26 cellular contexts compared by ENCODE assay signal in the genomic region with DNA sequence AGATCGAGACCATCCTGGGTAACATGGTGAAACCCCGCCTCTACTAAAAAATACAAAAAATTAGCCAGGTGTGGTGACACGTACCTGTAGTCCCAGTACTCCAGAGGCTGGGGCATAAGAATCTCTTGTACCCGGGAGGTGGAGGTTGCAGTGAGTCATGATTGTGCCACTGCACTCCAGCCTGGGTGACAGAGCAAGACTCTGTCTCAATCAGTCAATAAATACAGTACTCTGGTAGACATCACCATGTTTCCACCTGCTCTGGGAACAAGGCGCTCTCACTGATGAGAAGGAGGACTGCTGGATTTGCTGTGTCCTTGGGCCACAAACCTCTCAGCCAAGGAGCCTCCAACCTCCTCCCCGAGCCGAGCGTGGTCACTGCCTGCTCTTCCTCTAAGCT.
"Had no signal": no experiment of that assay in that cellular context is flagged by ENCODE, and none has a peak within 500 bp of the region (broad histone marks: within the 10 kb centered on the region; RNA-seq: fewer than 3 reads in every experiment).

No MANE protein-coding gene starts in this region.

- H3K4me3 Mint-ChIP-seq: activated CD4-positive, alpha-beta memory T cell treated with anti-CD3 and anti-CD28 coated beads for 36 hours; activated CD4-positive, alpha-beta T cell treated with anti-CD3 and anti-CD28 coated beads for 36 hours; activated CD4-positive, alpha-beta T cell treated with anti-CD3 and anti-CD28 coated beads, Interleukin-2, amount 10 ng/mL, durations not matched to agents 24 days and 14 days; activated CD8-positive, alpha-beta memory T cell treated with anti-CD3 and anti-CD28 coated beads, Interleukin-2, amount 10 ng/mL, durations not matched to agents 7 days and 5 days; activated CD8-positive, alpha-beta T cell treated with anti-CD3 and anti-CD28 coated beads, Interleukin-2, amount 10 ng/mL, durations not matched to agents 7 days and 5 days; activated naive CD4-positive, alpha-beta T cell treated with anti-CD3 and anti-CD28 coated beads, Interleukin-2, amount 10 ng/mL, durations not matched to agents 7 days and 5 days; activated naive CD8-positive, alpha-beta T cell treated with anti-CD3 and anti-CD28 coated beads, Interleukin-2, amount 10 ng/mL, durations not matched to agents 7 days and 5 days; activated T-cell treated with anti-CD3 and anti-CD28 coated beads, Interleukin-2, amount 50 U/mL, for 72 hours; brain had no signal

- DNase-seq: activated CD4-positive, alpha-beta memory T cell treated with anti-CD3 and anti-CD28 coated beads for 36 hours; activated CD4-positive, alpha-beta T cell treated with anti-CD3 and anti-CD28 coated beads for 36 hours; activated CD4-positive, alpha-beta T cell treated with anti-CD3 and anti-CD28 coated beads, Interleukin-2, amount 10 ng/mL, durations not matched to agents 24 days and 14 days; activated CD4-positive, CD25-positive, alpha-beta regulatory T cell; activated CD4-positive, CD25-positive, alpha-beta regulatory T cell treated with anti-CD3 and anti-CD28 coated beads, Interleukin-2, amount 50 U/mL, for 72 hours; activated CD8-positive, alpha-beta memory T cell treated with anti-CD3 and anti-CD28 coated beads, Interleukin-2, amount 10 ng/mL, durations not matched to agents 7 days and 5 days; activated CD8-positive, alpha-beta memory T cell treated with anti-CD3 and anti-CD28 coated beads, Interleukin-2, amount 50 U/mL, for 4 hours; activated CD8-positive, alpha-beta T cell treated with anti-CD3 and anti-CD28 coated beads, Interleukin-2, amount 10 ng/mL, durations not matched to agents 7 days and 5 days; activated gamma-delta T cell; activated naive CD4-positive, alpha-beta T cell; activated naive CD4-positive, alpha-beta T cell treated with anti-CD3 and anti-CD28 coated beads, Interleukin-2, amount 10 ng/mL, durations not matched to agents 7 days and 5 days; activated naive CD8-positive, alpha-beta T cell treated with anti-CD3 and anti-CD28 coated beads, Interleukin-2, amount 10 ng/mL, durations not matched to agents 7 days and 5 days; activated T-cell treated with anti-CD3 and anti-CD28 coated beads, Interleukin-2, amount 50 U/mL, for 1 hour; activated T-cell treated with anti-CD3 and anti-CD28 coated beads, Interleukin-2, amount 50 U/mL, for 72 hours; central memory CD4-positive, alpha-beta T cell; cerebellar nuclear complex; colonic mucosa; effector CD8-positive, alpha-beta T cell; foreskin fibroblast; T-helper 2 cell had no signal

- H3K27ac Mint-ChIP-seq: activated CD4-positive, alpha-beta memory T cell treated with anti-CD3 and anti-CD28 coated beads for 36 hours; activated CD4-positive, alpha-beta T cell treated with anti-CD3 and anti-CD28 coated beads for 36 hours; activated CD4-positive, alpha-beta T cell treated with anti-CD3 and anti-CD28 coated beads, Interleukin-2, amount 10 ng/mL, durations not matched to agents 24 days and 14 days; activated CD8-positive, alpha-beta memory T cell treated with anti-CD3 and anti-CD28 coated beads, Interleukin-2, amount 10 ng/mL, durations not matched to agents 7 days and 5 days; activated CD8-positive, alpha-beta T cell treated with anti-CD3 and anti-CD28 coated beads, Interleukin-2, amount 10 ng/mL, durations not matched to agents 7 days and 5 days; activated naive CD4-positive, alpha-beta T cell treated with anti-CD3 and anti-CD28 coated beads, Interleukin-2, amount 10 ng/mL, durations not matched to agents 7 days and 5 days; activated naive CD4-positive, alpha-beta T cell treated with anti-CD3 and anti-CD28 coated beads, Interleukin-2, amount 50 U/mL, for 72 hours; activated naive CD8-positive, alpha-beta T cell treated with anti-CD3 and anti-CD28 coated beads, Interleukin-2, amount 10 ng/mL, durations not matched to agents 7 days and 5 days; activated T-cell treated with anti-CD3 and anti-CD28 coated beads, Interleukin-2, amount 50 U/mL, for 72 hours; brain had no signal

- H3K36me3 Mint-ChIP-seq: activated CD4-positive, alpha-beta memory T cell treated with anti-CD3 and anti-CD28 coated beads for 36 hours; activated CD8-positive, alpha-beta memory T cell treated with anti-CD3 and anti-CD28 coated beads, Interleukin-2, amount 10 ng/mL, durations not matched to agents 7 days and 5 days; activated naive CD4-positive, alpha-beta T cell treated with anti-CD3 and anti-CD28 coated beads, Interleukin-2, amount 10 ng/mL, durations not matched to agents 7 days and 5 days; activated naive CD4-positive, alpha-beta T cell treated with anti-CD3 and anti-CD28 coated beads, Interleukin-2, amount 50 U/mL, for 72 hours; activated naive CD8-positive, alpha-beta T cell treated with anti-CD3 and anti-CD28 coated beads, Interleukin-2, amount 10 ng/mL, durations not matched to agents 7 days and 5 days; brain had no signal

- H3K27me3 ChIP-seq: ascending aorta, breast epithelium, colonic mucosa had no signal

- H3K4me1 ChIP-seq: breast epithelium, colonic mucosa had no signal

- H3K27ac ChIP-seq: ascending aorta, breast epithelium, cardiac muscle cell, colonic mucosa, epithelial cell of prostate had no signal

- H3K9me3 Mint-ChIP-seq: activated CD4-positive, alpha-beta memory T cell treated with anti-CD3 and anti-CD28 coated beads for 36 hours; activated CD4-positive, alpha-beta T cell treated with anti-CD3 and anti-CD28 coated beads, Interleukin-2, amount 10 ng/mL, durations not matched to agents 24 days and 14 days; activated naive CD4-positive, alpha-beta T cell treated with anti-CD3 and anti-CD28 coated beads, Interleukin-2, amount 10 ng/mL, durations not matched to agents 7 days and 5 days; activated naive CD4-positive, alpha-beta T cell treated with anti-CD3 and anti-CD28 coated beads, Interleukin-2, amount 50 U/mL, for 72 hours; activated naive CD8-positive, alpha-beta T cell treated with anti-CD3 and anti-CD28 coated beads, Interleukin-2, amount 10 ng/mL, durations not matched to agents 7 days and 5 days; activated T-cell treated with anti-CD3 and anti-CD28 coated beads, Interleukin-2, amount 50 U/mL, for 72 hours had no signal

- H3K36me3 ChIP-seq: ascending aorta, breast epithelium, cardiac muscle cell, colonic mucosa had no signal

- H3K4me1 Mint-ChIP-seq: activated CD4-positive, alpha-beta T cell treated with anti-CD3 and anti-CD28 coated beads for 36 hours; activated CD4-positive, alpha-beta T cell treated with anti-CD3 and anti-CD28 coated beads, Interleukin-2, amount 10 ng/mL, durations not matched to agents 24 days and 14 days; activated CD8-positive, alpha-beta memory T cell treated with anti-CD3 and anti-CD28 coated beads, Interleukin-2, amount 10 ng/mL, durations not matched to agents 7 days and 5 days; activated naive CD4-positive, alpha-beta T cell treated with anti-CD3 and anti-CD28 coated beads, Interleukin-2, amount 10 ng/mL, durations not matched to agents 7 days and 5 days; activated naive CD8-positive, alpha-beta T cell treated with anti-CD3 and anti-CD28 coated beads, Interleukin-2, amount 10 ng/mL, durations not matched to agents 7 days and 5 days had no signal

- ATAC-seq: activated CD4-positive, alpha-beta T cell treated with anti-CD3 and anti-CD28 coated beads for 36 hours; activated CD8-positive, alpha-beta memory T cell treated with anti-CD3 and anti-CD28 coated beads, Interleukin-2, amount 10 ng/mL, durations not matched to agents 7 days and 5 days; activated CD8-positive, alpha-beta T cell treated with anti-CD3 and anti-CD28 coated beads, Interleukin-2, amount 10 ng/mL, durations not matched to agents 7 days and 5 days; activated naive CD4-positive, alpha-beta T cell treated with anti-CD3 and anti-CD28 coated beads, Interleukin-2, amount 50 U/mL, for 72 hours; activated T-cell treated with anti-CD3 and anti-CD28 coated beads, Interleukin-2, amount 50 U/mL, for 72 hours had no signal

- H3K27me3 Mint-ChIP-seq: brain had no signal

- H3K4me3 ChIP-seq: ascending aorta, breast epithelium, cardiac muscle cell, colonic mucosa had no signal

- H3K9me3 ChIP-seq: ascending aorta, breast epithelium, colonic mucosa had no signal
